ENCODE assay signal across 1 cellular context in the genomic region with DNA sequence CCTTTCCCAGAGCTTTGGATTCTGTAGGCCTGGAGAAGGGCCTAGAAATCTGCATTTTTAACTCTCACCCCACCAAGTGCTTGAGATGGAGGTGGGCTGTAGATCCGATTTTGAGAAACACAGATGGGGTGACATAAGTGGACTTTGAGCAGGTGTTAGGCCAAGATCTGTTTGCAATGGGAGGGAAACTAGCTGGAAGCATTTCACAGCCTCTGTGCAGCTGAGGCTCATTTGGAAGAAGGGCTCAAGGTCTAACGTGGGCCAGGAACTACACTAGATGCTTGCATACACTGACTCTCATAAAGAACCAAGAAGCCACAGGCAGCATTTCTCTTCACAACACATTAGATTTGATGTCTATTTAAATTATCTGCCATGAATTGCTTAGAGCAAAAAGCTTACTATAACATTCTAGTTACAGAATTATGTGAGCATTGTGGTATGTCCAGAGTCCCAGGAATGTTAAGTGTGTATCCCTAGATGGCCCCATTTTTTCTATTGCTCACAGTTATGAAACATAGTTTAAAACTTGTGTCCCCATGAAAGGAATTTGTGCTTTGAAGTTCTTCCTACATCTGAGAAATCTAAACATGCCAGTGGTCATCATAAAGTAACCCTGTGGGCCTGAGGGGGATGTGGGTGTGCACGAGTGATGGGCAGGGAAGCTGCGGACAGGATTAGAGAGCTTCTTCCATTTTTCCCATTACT.
TF ChIP-seq lines count a peak whose summit lies in the region.

No MANE protein-coding gene starts in this region.

TF ChIP-seq in HepG2, 621 proteins besides CTCF, POLR2A, EP300 and RAD21 (continued from another document and continues in another):
- TF ChIP-seq ZBED4 (CRISPR knock-in tag; IDR thresholded peaks at IDR 0.05; ENCODE audit: borderline replicate concordance): peak; percentile 36; the same call in 1 of the 2 replicates
- peak; percentile 80 for TF ChIP-seq CEBPG (CRISPR knock-in tag; IDR thresholded peaks at IDR 0.05)
- no peak; the same call in 1 of the 2 replicates for TF ChIP-seq ZNF263 (CRISPR knock-in tag; IDR thresholded peaks at IDR 0.05)
- TF ChIP-seq FOXK2 (IDR thresholded peaks at IDR 0.05): no peak
- TF ChIP-seq TEAD2 (CRISPR knock-in tag; IDR thresholded peaks at IDR 0.05): no peak
- 0 out of 2 replicates have a peak, but pooled peaks have one; percentile 59 for TF ChIP-seq WIZ (CRISPR knock-in tag; IDR thresholded peaks at IDR 0.05)
- no peak for TF ChIP-seq PREB (CRISPR knock-in tag; IDR thresholded peaks at IDR 0.05)
- peak; percentile 74 for TF ChIP-seq ZNF652 (CRISPR knock-in tag; IDR thresholded peaks at IDR 0.05; ENCODE audit: borderline replicate concordance, low read depth)
- TF ChIP-seq XBP1 (CRISPR knock-in tag; IDR thresholded peaks at IDR 0.05): 0 out of 2 replicates have a peak, but pooled peaks have one; percentile 14
- TF ChIP-seq RBAK (CRISPR knock-in tag; IDR thresholded peaks at IDR 0.05): 0 out of 2 replicates have a peak, but pooled peaks have one; percentile 66
- peak; percentile 87 for TF ChIP-seq ZMYM3 (CRISPR knock-in tag; IDR thresholded peaks at IDR 0.05)
- TF ChIP-seq ETV5 (CRISPR knock-in tag; IDR thresholded peaks at IDR 0.05; ENCODE audit: borderline replicate concordance): peak; percentile 70
- TF ChIP-seq PHF5A (CRISPR knock-in tag; IDR thresholded peaks at IDR 0.05; ENCODE audit: low read depth, unreplicated experiment): peak; percentile 78
- TF ChIP-seq ZNF788 (CRISPR knock-in tag; IDR thresholded peaks at IDR 0.05; ENCODE audit: borderline replicate concordance): peak; percentile 69
- peak; percentile 99 for TF ChIP-seq HNF4G (IDR thresholded peaks at IDR 0.05; ENCODE audit: borderline replicate concordance, low read depth, low read length)
- TF ChIP-seq HNF4G (CRISPR knock-in tag; IDR thresholded peaks at IDR 0.05; ENCODE audit: borderline replicate concordance, low read depth): peak; percentile 87; the same call in 1 of the 2 replicates
- TF ChIP-seq KDM3A (CRISPR knock-in tag; IDR thresholded peaks at IDR 0.05; ENCODE audit: low read depth): peak; percentile 83; the same call in 1 of the 2 replicates
- TF ChIP-seq NR2F6 (IDR thresholded peaks at IDR 0.05): peak; percentile 65
- TF ChIP-seq NR2F6 (CRISPR knock-in tag; IDR thresholded peaks at IDR 0.05): peak; percentile 75
- peak; percentile 58 for TF ChIP-seq SAP130 (CRISPR knock-in tag; IDR thresholded peaks at IDR 0.05; ENCODE audit: low read depth)
- no peak; the same call in 1 of the 2 replicates for TF ChIP-seq ZNF879 (CRISPR knock-in tag; IDR thresholded peaks at IDR 0.05)
- no peak for TF ChIP-seq HES4 (CRISPR knock-in tag; IDR thresholded peaks at IDR 0.05; ENCODE audit: borderline replicate concordance)
- TF ChIP-seq, protein P1, sequence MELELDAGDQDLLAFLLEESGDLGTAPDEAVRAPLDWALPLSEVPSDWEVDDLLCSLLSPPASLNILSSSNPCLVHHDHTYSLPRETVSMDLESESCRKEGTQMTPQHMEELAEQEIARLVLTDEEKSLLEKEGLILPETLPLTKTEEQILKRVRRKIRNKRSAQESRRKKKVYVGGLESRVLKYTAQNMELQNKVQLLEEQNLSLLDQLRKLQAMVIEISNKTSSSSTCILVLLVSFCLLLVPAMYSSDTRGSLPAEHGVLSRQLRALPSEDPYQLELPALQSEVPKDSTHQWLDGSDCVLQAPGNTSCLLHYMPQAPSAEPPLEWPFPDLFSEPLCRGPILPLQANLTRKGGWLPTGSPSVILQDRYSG (CRISPR knock-in tag; IDR thresholded peaks at IDR 0.05): no peak
- TF ChIP-seq, protein P2, sequence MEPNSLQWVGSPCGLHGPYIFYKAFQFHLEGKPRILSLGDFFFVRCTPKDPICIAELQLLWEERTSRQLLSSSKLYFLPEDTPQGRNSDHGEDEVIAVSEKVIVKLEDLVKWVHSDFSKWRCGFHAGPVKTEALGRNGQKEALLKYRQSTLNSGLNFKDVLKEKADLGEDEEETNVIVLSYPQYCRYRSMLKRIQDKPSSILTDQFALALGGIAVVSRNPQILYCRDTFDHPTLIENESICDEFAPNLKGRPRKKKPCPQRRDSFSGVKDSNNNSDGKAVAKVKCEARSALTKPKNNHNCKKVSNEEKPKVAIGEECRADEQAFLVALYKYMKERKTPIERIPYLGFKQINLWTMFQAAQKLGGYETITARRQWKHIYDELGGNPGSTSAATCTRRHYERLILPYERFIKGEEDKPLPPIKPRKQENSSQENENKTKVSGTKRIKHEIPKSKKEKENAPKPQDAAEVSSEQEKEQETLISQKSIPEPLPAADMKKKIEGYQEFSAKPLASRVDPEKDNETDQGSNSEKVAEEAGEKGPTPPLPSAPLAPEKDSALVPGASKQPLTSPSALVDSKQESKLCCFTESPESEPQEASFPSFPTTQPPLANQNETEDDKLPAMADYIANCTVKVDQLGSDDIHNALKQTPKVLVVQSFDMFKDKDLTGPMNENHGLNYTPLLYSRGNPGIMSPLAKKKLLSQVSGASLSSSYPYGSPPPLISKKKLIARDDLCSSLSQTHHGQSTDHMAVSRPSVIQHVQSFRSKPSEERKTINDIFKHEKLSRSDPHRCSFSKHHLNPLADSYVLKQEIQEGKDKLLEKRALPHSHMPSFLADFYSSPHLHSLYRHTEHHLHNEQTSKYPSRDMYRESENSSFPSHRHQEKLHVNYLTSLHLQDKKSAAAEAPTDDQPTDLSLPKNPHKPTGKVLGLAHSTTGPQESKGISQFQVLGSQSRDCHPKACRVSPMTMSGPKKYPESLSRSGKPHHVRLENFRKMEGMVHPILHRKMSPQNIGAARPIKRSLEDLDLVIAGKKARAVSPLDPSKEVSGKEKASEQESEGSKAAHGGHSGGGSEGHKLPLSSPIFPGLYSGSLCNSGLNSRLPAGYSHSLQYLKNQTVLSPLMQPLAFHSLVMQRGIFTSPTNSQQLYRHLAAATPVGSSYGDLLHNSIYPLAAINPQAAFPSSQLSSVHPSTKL (CRISPR knock-in tag; IDR thresholded peaks at IDR 0.05): peak; percentile 88
- TF ChIP-seq TFAP4 (IDR thresholded peaks at IDR 0.05; ENCODE audit: borderline replicate concordance, low read depth): peak; percentile 87
- TF ChIP-seq ZMAT3 (CRISPR knock-in tag; conservative IDR thresholded peaks at IDR 0.05): peak; percentile 44; the same call in 1 of the 2 replicates
- peak; percentile 10; the same call in 1 of the 2 replicates for TF ChIP-seq STAG1 (CRISPR knock-in tag; IDR thresholded peaks at IDR 0.05)
- peak; percentile 90 for TF ChIP-seq BCL6 (CRISPR knock-in tag; IDR thresholded peaks at IDR 0.05)
- TF ChIP-seq, protein P3, sequence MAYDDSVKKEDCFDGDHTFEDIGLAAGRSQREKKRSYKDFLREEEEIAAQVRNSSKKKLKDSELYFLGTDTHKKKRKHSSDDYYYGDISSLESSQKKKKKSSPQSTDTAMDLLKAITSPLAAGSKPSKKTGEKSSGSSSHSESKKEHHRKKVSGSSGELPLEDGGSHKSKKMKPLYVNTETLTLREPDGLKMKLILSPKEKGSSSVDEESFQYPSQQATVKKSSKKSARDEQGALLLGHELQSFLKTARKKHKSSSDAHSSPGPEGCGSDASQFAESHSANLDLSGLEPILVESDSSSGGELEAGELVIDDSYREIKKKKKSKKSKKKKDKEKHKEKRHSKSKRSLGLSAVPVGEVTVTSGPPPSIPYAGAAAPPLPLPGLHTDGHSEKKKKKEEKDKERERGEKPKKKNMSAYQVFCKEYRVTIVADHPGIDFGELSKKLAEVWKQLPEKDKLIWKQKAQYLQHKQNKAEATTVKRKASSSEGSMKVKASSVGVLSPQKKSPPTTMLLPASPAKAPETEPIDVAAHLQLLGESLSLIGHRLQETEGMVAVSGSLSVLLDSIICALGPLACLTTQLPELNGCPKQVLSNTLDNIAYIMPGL (CRISPR knock-in tag; IDR thresholded peaks at IDR 0.05; ENCODE audit: borderline replicate concordance in 1 of 2, low read depth in 1 of 2): peak in 1 of 2 experiments; percentile 24; a peak in 2 of 4 replicates
- peak; percentile 83 for TF ChIP-seq HDAC1 (CRISPR knock-in tag; IDR thresholded peaks at IDR 0.05)
- peak; percentile 91 for TF ChIP-seq ZSCAN29 (CRISPR knock-in tag; conservative IDR thresholded peaks at IDR 0.05)
- TF ChIP-seq MAZ (IDR thresholded peaks at IDR 0.05; ENCODE audit: borderline replicate concordance, low read depth, low read length): 0 out of 2 replicates have a peak, but pooled peaks have one; percentile 13
- TF ChIP-seq MAZ (CRISPR knock-in tag; IDR thresholded peaks at IDR 0.05; ENCODE audit: low read depth): 0 out of 2 replicates have a peak, but pooled peaks have one; percentile 34
- peak; percentile 77 for TF ChIP-seq CEBPB (IDR thresholded peaks at IDR 0.05; ENCODE audit: borderline replicate concordance, low read depth, low read length)
- TF ChIP-seq SOX13 (IDR thresholded peaks at IDR 0.05): peak; percentile 74
- TF ChIP-seq SOX13 (CRISPR knock-in tag; conservative IDR thresholded peaks at IDR 0.05 in 1 of 2, IDR thresholded peaks at IDR 0.05 in 1 of 2): peak in 1 of 2 experiments; percentile 81; a peak in 2 of 4 replicates
- peak; percentile 68; the same call in 1 of the 2 replicates for TF ChIP-seq MIER2 (CRISPR knock-in tag; IDR thresholded peaks at IDR 0.05)
- peak; percentile 84 for TF ChIP-seq ZNF124 (CRISPR knock-in tag; IDR thresholded peaks at IDR 0.05)
- peak; percentile 91 for TF ChIP-seq SALL1 (CRISPR knock-in tag; IDR thresholded peaks at IDR 0.05)
- TF ChIP-seq ZKSCAN1 (IDR thresholded peaks at IDR 0.05; ENCODE audit: low read length): peak; percentile 59; the same call in 1 of the 2 replicates
- TF ChIP-seq ZNF530 (CRISPR knock-in tag; IDR thresholded peaks at IDR 0.05; ENCODE audit: low read depth): no peak
- TF ChIP-seq TBX3 (IDR thresholded peaks at IDR 0.05; ENCODE audit: borderline replicate concordance): peak; percentile 73
- peak; percentile 81; the same call in 1 of the 2 replicates for TF ChIP-seq CBX5 (CRISPR knock-in tag; IDR thresholded peaks at IDR 0.05; ENCODE audit: borderline replicate concordance)
- peak; percentile 71; the same call in 1 of the 2 replicates for TF ChIP-seq FOSL2 (CRISPR knock-in tag; IDR thresholded peaks at IDR 0.05)
- peak; percentile 74 for TF ChIP-seq ZNF781 (CRISPR knock-in tag; IDR thresholded peaks at IDR 0.05; ENCODE audit: borderline replicate concordance, not compliant biosample characterization)
- 0 out of 2 replicates have a peak, but pooled peaks have one; percentile 16 for TF ChIP-seq ELF1 (CRISPR knock-in tag; IDR thresholded peaks at IDR 0.05)
